In genomic region chr12:109857715-109858114, GRCh38 we compare ENCODE assay signal across 21 cellular contexts. TPM values are rescaled to one million over a fixed set of nuclear protein-coding genes. Genes with fewer than 3 reads are reported as not detected.
DNase-seq lines count a peak whose midpoint lies in the region; ATAC-seq and TF ChIP-seq lines count a peak whose summit lies in the region.
"Had no signal": no experiment of that assay in that cellular context is flagged by ENCODE, and none has a peak within 500 bp of the region (broad histone marks: within the 10 kb centered on the region; RNA-seq: fewer than 3 reads in every experiment).

No MANE protein-coding gene starts in this region.

- H3K23ac ChIP-seq in neuronal stem cell (ENCODE audit: low read depth, low read length, poor library complexity), result no peak overlapping the region

- H3K36me3 ChIP-seq in neuronal stem cell (replicated peaks in 1 of 2; ENCODE audit: control insufficient read depth in 2 of 2, insufficient read depth in 2 of 2, low read length in 2 of 2), result peaks cover 14 to 33% of the 10 kb centered on the region in 2 donors
- H3K36me3 ChIP-seq: BE2C had no signal

- H3K4me1 ChIP-seq in neuronal stem cell (ENCODE audit: control insufficient read depth in 2 of 2, insufficient read depth in 1 of 2, low read depth in 1 of 2, low read length in 2 of 2), result no peaks in the 10 kb centered on the region
- H3K4me1 ChIP-seq: BE2C, HAP-1 had no signal

- no peak overlapping the region for H2BK15ac ChIP-seq in neuronal stem cell (ENCODE audit: low read length)

- no peaks in the 10 kb centered on the region for H3K27me3 Mint-ChIP-seq in T-helper 17 cell
- H3K27me3 Mint-ChIP-seq: CD4-positive, CD25-positive, alpha-beta regulatory T cell had no signal

- no peaks in the 10 kb centered on the region for H3K4me1 Mint-ChIP-seq in T-helper 17 cell

- H2BK5ac ChIP-seq in neuronal stem cell (ENCODE audit: low read length), result no peak overlapping the region

- no peak overlapping the region for H3K14ac ChIP-seq in neuronal stem cell (ENCODE audit: low read length)

- intact Hi-C loops in dorsolateral prefrontal cortex (cut with DNase I), result no loop called here

- H3K79me1 ChIP-seq in neuronal stem cell (ENCODE audit: low read depth, low read length), result peaks cover 3% of the 10 kb centered on the region

- no peak overlapping the region for H3K18ac ChIP-seq in neuronal stem cell (ENCODE audit: low read length)

- no peak for ATAC-seq in T-helper 17 cell
- no peak for ATAC-seq in HG03095 (IDR thresholded peaks at IDR 0.05; ENCODE audit: unreplicated experiment)

- peak overlapping the region; percentile 51 for H3K27ac Mint-ChIP-seq in T-helper 17 cell

- no peak overlapping the region for H2BK12ac ChIP-seq in neuronal stem cell (ENCODE audit: low read length)

- H2AFZ ChIP-seq in neuronal stem cell (ENCODE audit: low read length), result no peak overlapping the region
- H2AFZ ChIP-seq: GM23248 had no signal

- H3K4ac ChIP-seq in neuronal stem cell (ENCODE audit: low read length), result no peak overlapping the region

- no peak overlapping the region for H2BK120ac ChIP-seq in neuronal stem cell (ENCODE audit: low read depth, low read length)

- no peak overlapping the region for H2AK5ac ChIP-seq in neuronal stem cell (ENCODE audit: low read depth, low read length)

- H4K8ac ChIP-seq in neuronal stem cell (ENCODE audit: low read depth, low read length), result no peak overlapping the region

- H4K91ac ChIP-seq in neuronal stem cell (ENCODE audit: low read depth, low read length, poor library complexity), result no peak overlapping the region

- H3K4me3 Mint-ChIP-seq in T-helper 17 cell, result no peak overlapping the region
- H3K4me3 Mint-ChIP-seq: CD4-positive, CD25-positive, alpha-beta regulatory T cell had no signal

- no CpG with 5 or more reads among the region's 6 CpGs for WGBS in neuronal stem cell (ENCODE audit: extremely low coverage in 2 of 2, insufficient read length in 2 of 2, insufficient replicate concordance in 1 of 2), 2 donors

- no peak overlapping the region for H3K4me2 ChIP-seq in neuronal stem cell (ENCODE audit: insufficient read depth, low read length, poor library complexity, severe bottlenecking)

- CTCF ChIA-PET in RWPE1 (lab: Yijun Ruan, JAX), result interaction anchor here (1.4 kb wide), 1 partner anchor 23 kb away, joined by 4 read pairs; no protein-coding TSS in a partner anchor

- H3K36me3 Mint-ChIP-seq in T-helper 17 cell (ENCODE audit: low read depth), result peaks cover 2% of the 10 kb centered on the region

- TF ChIP-seq CTCF in RWPE1 (conservative IDR thresholded peaks at IDR 0.05; ENCODE audit: low read depth) (no peak), dorsolateral prefrontal cortex (IDR thresholded peaks at IDR 0.05 in 54 of 56, conservative IDR thresholded peaks at IDR 0.05 in 2 of 56; ENCODE audit: low read depth in 1 of 56, partially characterized antibody in 56 of 56) (no peak)

- H3K4me3 ChIP-seq in dorsolateral prefrontal cortex (no peak overlapping the region), neuronal stem cell (ENCODE audit: low read length in 2 of 2) (no peak overlapping the region)
- H3K4me3 ChIP-seq: GM23248, HAP-1 had no signal

- peak overlapping the region; percentile 12; the same call in 1 of the 2 replicates for H3K27ac ChIP-seq in RWPE1
- H3K27ac ChIP-seq in dorsolateral prefrontal cortex, result peak overlapping the region in 36 of 59 donors; percentile 4 to 99 (median 72)
- no peak overlapping the region for H3K27ac ChIP-seq in neuronal stem cell (replicated peaks; ENCODE audit: low read length)
- H3K27ac ChIP-seq: GM23248 had no signal

- H3K9me3 ChIP-seq in T-helper 17 cell (ENCODE audit: control insufficient read depth, low read length, poor library complexity, severe bottlenecking), result no peaks in the 10 kb centered on the region
- no peaks in the 10 kb centered on the region for H3K9me3 ChIP-seq in neuronal stem cell (replicated peaks in 1 of 2; ENCODE audit: control insufficient read depth in 2 of 2, insufficient read depth in 1 of 2, low read depth in 1 of 2, low read length in 2 of 2)
- H3K9me3 ChIP-seq: BE2C, HAP-1 had no signal

- no peaks in the 10 kb centered on the region for H3K27me3 ChIP-seq in dorsolateral prefrontal cortex
- no peaks in the 10 kb centered on the region for H3K27me3 ChIP-seq in neuronal stem cell (ENCODE audit: control insufficient read depth in 3 of 3, insufficient read depth in 3 of 3, low read depth in 1 of 3, low read length in 3 of 3)
- H3K27me3 ChIP-seq: BE2C had no signal

- H3K9ac ChIP-seq in neuronal stem cell (ENCODE audit: low read depth, low read length, poor library complexity), result peak overlapping the region; percentile 24
- H3K9ac ChIP-seq: GM23248 had no signal

- POLR2A ChIA-PET in RWPE1 (lab: Yijun Ruan, JAX; ENCODE audit: low non-redundant PET), result no interaction called here

- DNase-seq in RWPE1 (ENCODE audit: low spot score) (no peak), T-helper 17 cell (no peak), dorsolateral prefrontal cortex (no peak), neuronal stem cell (ENCODE audit: low spot score) (no peak), NCI-H345 treated with DMSO at 0.1 percent for 48 hours (lab: John Stamatoyannopoulos, UW; ENCODE audit: unreplicated experiment) (no peak), KG1 (lab: John Stamatoyannopoulos, UW) (no peak)
- DNase-seq: ACHN; BE2C; C1 segment of cervical spinal cord; CD4-positive, CD25-positive, alpha-beta regulatory T cell; CD8-positive, alpha-beta memory T cell; COR-L47; DMS 273 treated with DMSO at 0.1 percent for 48 hours; DMS53; DND-41; EL; GM23248 had no signal

RNA-seq across cellular contexts. Expression of gene GLTP, which starts 22.6 kb away (rescaled TPM):
- total RNA-seq in T-helper 17 cell (10 to 100 TPM; 28.3 to 29.4 TPM), dorsolateral prefrontal cortex (100 to 1,000 TPM in 4 of 120 experiments, 10 to 100 TPM in 116; 20.7 to 126 (median 43.1) TPM)
- 23.7 TPM for polyA plus RNA-seq in neuronal stem cell (2013, experiment 1 of 2)
- polyA plus RNA-seq in neuronal stem cell (2013, experiment 2 of 2), result 24.7 TPM

RNA-seq across cellular contexts. Expression of gene TRPV4, which starts 24.5 kb away (rescaled TPM):
- total RNA-seq in T-helper 17 cell (not detected), dorsolateral prefrontal cortex (1 to 10 TPM in 8 of 120 experiments, under 1 TPM in 77, not detected in 35; 0.12 to 2.1 (median 0.49) TPM)
- polyA plus RNA-seq in neuronal stem cell (2013, experiment 1 of 2), result 3.5 TPM
- 3.6 TPM for polyA plus RNA-seq in neuronal stem cell (2013, experiment 2 of 2)
- total RNA-seq: CD4-positive, CD25-positive, alpha-beta regulatory T cell; CD8-positive, alpha-beta memory T cell; G401; HT-29 had no signal
- polyA plus RNA-seq: CD4-positive, CD25-positive, alpha-beta regulatory T cell; CD8-positive, alpha-beta memory T cell had no signal

RNA-seq across cellular contexts. Expression of gene TCHP, which starts 42.4 kb away (rescaled TPM):
- total RNA-seq in T-helper 17 cell (10 to 100 TPM; 17.6 to 18.7 TPM), dorsolateral prefrontal cortex (10 to 100 TPM; 18.4 to 41.8 (median 27.7) TPM)
- 17.3 TPM for polyA plus RNA-seq in neuronal stem cell (2013, experiment 1 of 2)
- polyA plus RNA-seq in neuronal stem cell (2013, experiment 2 of 2), result 17.6 TPM
